In the genomic region with DNA sequence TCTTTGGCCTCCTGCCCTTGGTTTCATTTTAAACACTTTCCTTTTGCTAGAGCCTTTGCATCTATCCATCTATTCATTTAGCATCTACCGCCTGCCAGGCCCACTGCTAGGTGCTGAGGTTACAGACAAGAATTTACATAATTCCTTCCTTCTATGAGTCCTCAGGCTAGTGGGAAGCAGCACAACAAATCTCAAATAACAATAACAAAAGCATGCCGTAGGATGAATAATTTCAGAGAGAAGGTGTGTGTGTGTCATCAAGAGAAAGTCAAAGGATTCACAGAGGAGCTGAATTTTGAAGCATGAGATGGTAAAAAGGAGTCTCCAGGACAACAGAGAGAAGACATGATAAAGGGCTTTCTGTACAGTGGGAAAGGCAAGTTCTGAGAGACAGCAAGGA, we compare ENCODE assay signal across 1 cellular context.
TF ChIP-seq lines count a peak whose summit lies in the region.

No MANE protein-coding gene starts in this region.

TF ChIP-seq in GM23338, 12 proteins besides CTCF, POLR2A, EP300 and RAD21 (continued from another document):
- TF ChIP-seq, protein P1, sequence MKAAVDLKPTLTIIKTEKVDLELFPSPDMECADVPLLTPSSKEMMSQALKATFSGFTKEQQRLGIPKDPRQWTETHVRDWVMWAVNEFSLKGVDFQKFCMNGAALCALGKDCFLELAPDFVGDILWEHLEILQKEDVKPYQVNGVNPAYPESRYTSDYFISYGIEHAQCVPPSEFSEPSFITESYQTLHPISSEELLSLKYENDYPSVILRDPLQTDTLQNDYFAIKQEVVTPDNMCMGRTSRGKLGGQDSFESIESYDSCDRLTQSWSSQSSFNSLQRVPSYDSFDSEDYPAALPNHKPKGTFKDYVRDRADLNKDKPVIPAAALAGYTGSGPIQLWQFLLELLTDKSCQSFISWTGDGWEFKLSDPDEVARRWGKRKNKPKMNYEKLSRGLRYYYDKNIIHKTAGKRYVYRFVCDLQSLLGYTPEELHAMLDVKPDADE (IDR thresholded peaks at IDR 0.05) = no peak
- TF ChIP-seq, protein P2, sequence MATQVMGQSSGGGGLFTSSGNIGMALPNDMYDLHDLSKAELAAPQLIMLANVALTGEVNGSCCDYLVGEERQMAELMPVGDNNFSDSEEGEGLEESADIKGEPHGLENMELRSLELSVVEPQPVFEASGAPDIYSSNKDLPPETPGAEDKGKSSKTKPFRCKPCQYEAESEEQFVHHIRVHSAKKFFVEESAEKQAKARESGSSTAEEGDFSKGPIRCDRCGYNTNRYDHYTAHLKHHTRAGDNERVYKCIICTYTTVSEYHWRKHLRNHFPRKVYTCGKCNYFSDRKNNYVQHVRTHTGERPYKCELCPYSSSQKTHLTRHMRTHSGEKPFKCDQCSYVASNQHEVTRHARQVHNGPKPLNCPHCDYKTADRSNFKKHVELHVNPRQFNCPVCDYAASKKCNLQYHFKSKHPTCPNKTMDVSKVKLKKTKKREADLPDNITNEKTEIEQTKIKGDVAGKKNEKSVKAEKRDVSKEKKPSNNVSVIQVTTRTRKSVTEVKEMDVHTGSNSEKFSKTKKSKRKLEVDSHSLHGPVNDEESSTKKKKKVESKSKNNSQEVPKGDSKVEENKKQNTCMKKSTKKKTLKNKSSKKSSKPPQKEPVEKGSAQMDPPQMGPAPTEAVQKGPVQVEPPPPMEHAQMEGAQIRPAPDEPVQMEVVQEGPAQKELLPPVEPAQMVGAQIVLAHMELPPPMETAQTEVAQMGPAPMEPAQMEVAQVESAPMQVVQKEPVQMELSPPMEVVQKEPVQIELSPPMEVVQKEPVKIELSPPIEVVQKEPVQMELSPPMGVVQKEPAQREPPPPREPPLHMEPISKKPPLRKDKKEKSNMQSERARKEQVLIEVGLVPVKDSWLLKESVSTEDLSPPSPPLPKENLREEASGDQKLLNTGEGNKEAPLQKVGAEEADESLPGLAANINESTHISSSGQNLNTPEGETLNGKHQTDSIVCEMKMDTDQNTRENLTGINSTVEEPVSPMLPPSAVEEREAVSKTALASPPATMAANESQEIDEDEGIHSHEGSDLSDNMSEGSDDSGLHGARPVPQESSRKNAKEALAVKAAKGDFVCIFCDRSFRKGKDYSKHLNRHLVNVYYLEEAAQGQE (IDR thresholded peaks at IDR 0.05; ENCODE audit: unreplicated experiment) = no peak
- no peak for TF ChIP-seq ZNF114 (CRISPR knock-in tag; IDR thresholded peaks at IDR 0.05)
